ENCODE assay signal across 1 cellular context in the genomic region with DNA sequence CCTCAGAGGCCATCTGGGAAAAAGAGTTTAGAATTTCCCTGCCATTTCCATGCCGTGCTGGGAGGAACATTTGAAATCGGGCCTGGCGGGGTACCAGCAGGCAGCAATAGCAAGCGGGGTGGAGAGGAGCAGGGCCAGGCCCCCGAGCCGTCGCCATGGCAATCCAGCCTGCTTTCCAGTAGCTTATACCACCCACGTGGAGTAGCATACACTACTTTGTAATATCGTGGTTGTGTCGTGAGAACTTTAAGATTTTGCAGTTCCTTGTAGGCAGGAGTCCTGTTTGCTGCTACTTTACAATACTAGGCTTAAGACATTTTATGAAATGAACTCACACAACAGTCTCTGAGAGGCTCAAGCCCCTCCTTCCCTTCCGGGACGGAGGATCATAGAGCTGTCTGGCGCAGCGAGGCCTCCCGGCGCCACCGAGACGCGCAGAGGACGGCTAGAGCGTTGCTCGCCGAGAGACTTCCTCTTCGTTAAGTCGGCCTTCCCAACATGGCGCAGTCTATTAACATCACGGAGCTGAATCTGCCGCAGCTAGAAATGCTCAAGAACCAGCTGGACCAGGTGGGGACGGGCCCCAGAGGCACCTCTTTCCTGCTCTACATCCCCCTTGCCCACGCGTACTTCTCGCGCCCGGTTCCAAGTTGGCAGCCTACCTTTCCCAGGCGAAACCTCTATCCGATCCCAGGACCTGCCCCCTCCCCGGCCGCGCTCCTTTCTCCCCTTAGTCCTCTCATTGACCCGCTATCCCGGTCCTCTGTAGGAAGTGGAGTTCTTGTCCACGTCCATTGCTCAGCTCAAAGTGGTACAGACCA.
TF ChIP-seq lines count a peak whose summit lies in the region.

A gene (plus strand): TSS at position 473 of the 821 bp plus-strand sequence. CDS start 26 bp downstream, at position 499.

TF ChIP-seq in K562, 482 proteins besides CTCF, POLR2A, EP300 and RAD21 (continued from another document and continues in another):
- TF ChIP-seq, protein P1, sequence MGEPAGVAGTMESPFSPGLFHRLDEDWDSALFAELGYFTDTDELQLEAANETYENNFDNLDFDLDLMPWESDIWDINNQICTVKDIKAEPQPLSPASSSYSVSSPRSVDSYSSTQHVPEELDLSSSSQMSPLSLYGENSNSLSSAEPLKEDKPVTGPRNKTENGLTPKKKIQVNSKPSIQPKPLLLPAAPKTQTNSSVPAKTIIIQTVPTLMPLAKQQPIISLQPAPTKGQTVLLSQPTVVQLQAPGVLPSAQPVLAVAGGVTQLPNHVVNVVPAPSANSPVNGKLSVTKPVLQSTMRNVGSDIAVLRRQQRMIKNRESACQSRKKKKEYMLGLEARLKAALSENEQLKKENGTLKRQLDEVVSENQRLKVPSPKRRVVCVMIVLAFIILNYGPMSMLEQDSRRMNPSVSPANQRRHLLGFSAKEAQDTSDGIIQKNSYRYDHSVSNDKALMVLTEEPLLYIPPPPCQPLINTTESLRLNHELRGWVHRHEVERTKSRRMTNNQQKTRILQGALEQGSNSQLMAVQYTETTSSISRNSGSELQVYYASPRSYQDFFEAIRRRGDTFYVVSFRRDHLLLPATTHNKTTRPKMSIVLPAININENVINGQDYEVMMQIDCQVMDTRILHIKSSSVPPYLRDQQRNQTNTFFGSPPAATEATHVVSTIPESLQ (CRISPR knock-in tag; IDR thresholded peaks at IDR 0.05): peak; percentile 71; the same call in 1 of the 2 replicates
- TF ChIP-seq, protein P2, sequence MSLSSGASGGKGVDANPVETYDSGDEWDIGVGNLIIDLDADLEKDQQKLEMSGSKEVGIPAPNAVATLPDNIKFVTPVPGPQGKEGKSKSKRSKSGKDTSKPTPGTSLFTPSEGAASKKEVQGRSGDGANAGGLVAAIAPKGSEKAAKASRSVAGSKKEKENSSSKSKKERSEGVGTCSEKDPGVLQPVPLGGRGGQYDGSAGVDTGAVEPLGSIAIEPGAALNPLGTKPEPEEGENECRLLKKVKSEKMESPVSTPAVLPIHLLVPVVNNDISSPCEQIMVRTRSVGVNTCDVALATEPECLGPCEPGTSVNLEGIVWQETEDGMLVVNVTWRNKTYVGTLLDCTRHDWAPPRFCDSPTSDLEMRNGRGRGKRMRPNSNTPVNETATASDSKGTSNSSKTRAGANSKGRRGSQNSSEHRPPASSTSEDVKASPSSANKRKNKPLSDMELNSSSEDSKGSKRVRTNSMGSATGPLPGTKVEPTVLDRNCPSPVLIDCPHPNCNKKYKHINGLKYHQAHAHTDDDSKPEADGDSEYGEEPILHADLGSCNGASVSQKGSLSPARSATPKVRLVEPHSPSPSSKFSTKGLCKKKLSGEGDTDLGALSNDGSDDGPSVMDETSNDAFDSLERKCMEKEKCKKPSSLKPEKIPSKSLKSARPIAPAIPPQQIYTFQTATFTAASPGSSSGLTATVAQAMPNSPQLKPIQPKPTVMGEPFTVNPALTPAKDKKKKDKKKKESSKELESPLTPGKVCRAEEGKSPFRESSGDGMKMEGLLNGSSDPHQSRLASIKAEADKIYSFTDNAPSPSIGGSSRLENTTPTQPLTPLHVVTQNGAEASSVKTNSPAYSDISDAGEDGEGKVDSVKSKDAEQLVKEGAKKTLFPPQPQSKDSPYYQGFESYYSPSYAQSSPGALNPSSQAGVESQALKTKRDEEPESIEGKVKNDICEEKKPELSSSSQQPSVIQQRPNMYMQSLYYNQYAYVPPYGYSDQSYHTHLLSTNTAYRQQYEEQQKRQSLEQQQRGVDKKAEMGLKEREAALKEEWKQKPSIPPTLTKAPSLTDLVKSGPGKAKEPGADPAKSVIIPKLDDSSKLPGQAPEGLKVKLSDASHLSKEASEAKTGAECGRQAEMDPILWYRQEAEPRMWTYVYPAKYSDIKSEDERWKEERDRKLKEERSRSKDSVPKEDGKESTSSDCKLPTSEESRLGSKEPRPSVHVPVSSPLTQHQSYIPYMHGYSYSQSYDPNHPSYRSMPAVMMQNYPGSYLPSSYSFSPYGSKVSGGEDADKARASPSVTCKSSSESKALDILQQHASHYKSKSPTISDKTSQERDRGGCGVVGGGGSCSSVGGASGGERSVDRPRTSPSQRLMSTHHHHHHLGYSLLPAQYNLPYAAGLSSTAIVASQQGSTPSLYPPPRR (CRISPR knock-in tag; IDR thresholded peaks at IDR 0.05; ENCODE audit: borderline replicate concordance): no peak
- TF ChIP-seq TEAD1 (CRISPR knock-in tag; IDR thresholded peaks at IDR 0.05): 0 out of 4 replicates have a peak, but pooled peaks have one; percentile 28 to 43
- TF ChIP-seq FOXK2 (conservative IDR thresholded peaks at IDR 0.05 in 1 of 2, IDR thresholded peaks at IDR 0.05 in 1 of 2; ENCODE audit: low read depth in 2 of 2): peak; percentile 52 to 56; a peak in 2 of 4 replicates
- TF ChIP-seq SRSF7 (optimal IDR thresholded peaks at IDR 0.05; ENCODE audit: low read depth, low read length): no peak
- TF ChIP-seq, protein P3, sequence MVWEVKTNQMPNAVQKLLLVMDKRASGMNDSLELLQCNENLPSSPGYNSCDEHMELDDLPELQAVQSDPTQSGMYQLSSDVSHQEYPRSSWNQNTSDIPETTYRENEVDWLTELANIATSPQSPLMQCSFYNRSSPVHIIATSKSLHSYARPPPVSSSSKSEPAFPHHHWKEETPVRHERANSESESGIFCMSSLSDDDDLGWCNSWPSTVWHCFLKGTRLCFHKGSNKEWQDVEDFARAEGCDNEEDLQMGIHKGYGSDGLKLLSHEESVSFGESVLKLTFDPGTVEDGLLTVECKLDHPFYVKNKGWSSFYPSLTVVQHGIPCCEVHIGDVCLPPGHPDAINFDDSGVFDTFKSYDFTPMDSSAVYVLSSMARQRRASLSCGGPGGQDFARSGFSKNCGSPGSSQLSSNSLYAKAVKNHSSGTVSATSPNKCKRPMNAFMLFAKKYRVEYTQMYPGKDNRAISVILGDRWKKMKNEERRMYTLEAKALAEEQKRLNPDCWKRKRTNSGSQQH (CRISPR knock-in tag; IDR thresholded peaks at IDR 0.05): 0 out of 2 replicates have a peak, but pooled peaks have one; percentile 54
- TF ChIP-seq, protein P4, sequence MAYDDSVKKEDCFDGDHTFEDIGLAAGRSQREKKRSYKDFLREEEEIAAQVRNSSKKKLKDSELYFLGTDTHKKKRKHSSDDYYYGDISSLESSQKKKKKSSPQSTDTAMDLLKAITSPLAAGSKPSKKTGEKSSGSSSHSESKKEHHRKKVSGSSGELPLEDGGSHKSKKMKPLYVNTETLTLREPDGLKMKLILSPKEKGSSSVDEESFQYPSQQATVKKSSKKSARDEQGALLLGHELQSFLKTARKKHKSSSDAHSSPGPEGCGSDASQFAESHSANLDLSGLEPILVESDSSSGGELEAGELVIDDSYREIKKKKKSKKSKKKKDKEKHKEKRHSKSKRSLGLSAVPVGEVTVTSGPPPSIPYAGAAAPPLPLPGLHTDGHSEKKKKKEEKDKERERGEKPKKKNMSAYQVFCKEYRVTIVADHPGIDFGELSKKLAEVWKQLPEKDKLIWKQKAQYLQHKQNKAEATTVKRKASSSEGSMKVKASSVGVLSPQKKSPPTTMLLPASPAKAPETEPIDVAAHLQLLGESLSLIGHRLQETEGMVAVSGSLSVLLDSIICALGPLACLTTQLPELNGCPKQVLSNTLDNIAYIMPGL (CRISPR knock-in tag; IDR thresholded peaks at IDR 0.05): peak; percentile 75; the same call in 1 of the 2 replicates
- no peak for TF ChIP-seq ZNF274 (IDR thresholded peaks at IDR 0.05; ENCODE audit: borderline replicate concordance, low read depth, low read length)
- TF ChIP-seq, protein P5, sequence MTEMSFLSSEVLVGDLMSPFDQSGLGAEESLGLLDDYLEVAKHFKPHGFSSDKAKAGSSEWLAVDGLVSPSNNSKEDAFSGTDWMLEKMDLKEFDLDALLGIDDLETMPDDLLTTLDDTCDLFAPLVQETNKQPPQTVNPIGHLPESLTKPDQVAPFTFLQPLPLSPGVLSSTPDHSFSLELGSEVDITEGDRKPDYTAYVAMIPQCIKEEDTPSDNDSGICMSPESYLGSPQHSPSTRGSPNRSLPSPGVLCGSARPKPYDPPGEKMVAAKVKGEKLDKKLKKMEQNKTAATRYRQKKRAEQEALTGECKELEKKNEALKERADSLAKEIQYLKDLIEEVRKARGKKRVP (CRISPR knock-in tag; IDR thresholded peaks at IDR 0.05): no peak
- TF ChIP-seq, protein P6, sequence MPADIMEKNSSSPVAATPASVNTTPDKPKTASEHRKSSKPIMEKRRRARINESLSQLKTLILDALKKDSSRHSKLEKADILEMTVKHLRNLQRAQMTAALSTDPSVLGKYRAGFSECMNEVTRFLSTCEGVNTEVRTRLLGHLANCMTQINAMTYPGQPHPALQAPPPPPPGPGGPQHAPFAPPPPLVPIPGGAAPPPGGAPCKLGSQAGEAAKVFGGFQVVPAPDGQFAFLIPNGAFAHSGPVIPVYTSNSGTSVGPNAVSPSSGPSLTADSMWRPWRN (IDR thresholded peaks at IDR 0.05; ENCODE audit: low read depth): no peak
- TF ChIP-seq ESRRB (CRISPR knock-in tag; IDR thresholded peaks at IDR 0.05; ENCODE audit: borderline replicate concordance): no peak
- TF ChIP-seq NEUROD1 (IDR thresholded peaks at IDR 0.05; ENCODE audit: borderline replicate concordance, low read depth, low read length, partially characterized antibody): peak; percentile 36
- TF ChIP-seq, protein P7, sequence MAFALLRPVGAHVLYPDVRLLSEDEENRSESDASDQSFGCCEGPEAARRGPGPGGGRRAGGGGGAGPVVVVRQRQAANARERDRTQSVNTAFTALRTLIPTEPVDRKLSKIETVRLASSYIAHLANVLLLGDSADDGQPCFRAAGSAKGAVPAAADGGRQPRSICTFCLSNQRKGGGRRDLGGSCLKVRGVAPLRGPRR (CRISPR knock-in tag; IDR thresholded peaks at IDR 0.05): no peak
- TF ChIP-seq SIN3A (IDR thresholded peaks at IDR 0.05; ENCODE audit: borderline replicate concordance in 2 of 2, control insufficient read depth in 1 of 2, low read depth in 2 of 2, low read length in 2 of 2): peak; percentile 81 to 85; a peak in 3 of 4 replicates
- TF ChIP-seq, protein P8, sequence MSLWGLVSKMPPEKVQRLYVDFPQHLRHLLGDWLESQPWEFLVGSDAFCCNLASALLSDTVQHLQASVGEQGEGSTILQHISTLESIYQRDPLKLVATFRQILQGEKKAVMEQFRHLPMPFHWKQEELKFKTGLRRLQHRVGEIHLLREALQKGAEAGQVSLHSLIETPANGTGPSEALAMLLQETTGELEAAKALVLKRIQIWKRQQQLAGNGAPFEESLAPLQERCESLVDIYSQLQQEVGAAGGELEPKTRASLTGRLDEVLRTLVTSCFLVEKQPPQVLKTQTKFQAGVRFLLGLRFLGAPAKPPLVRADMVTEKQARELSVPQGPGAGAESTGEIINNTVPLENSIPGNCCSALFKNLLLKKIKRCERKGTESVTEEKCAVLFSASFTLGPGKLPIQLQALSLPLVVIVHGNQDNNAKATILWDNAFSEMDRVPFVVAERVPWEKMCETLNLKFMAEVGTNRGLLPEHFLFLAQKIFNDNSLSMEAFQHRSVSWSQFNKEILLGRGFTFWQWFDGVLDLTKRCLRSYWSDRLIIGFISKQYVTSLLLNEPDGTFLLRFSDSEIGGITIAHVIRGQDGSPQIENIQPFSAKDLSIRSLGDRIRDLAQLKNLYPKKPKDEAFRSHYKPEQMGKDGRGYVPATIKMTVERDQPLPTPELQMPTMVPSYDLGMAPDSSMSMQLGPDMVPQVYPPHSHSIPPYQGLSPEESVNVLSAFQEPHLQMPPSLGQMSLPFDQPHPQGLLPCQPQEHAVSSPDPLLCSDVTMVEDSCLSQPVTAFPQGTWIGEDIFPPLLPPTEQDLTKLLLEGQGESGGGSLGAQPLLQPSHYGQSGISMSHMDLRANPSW (CRISPR knock-in tag; IDR thresholded peaks at IDR 0.05): no peak
- TF ChIP-seq, protein P9, sequence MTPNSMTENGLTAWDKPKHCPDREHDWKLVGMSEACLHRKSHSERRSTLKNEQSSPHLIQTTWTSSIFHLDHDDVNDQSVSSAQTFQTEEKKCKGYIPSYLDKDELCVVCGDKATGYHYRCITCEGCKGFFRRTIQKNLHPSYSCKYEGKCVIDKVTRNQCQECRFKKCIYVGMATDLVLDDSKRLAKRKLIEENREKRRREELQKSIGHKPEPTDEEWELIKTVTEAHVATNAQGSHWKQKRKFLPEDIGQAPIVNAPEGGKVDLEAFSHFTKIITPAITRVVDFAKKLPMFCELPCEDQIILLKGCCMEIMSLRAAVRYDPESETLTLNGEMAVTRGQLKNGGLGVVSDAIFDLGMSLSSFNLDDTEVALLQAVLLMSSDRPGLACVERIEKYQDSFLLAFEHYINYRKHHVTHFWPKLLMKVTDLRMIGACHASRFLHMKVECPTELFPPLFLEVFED (CRISPR knock-in tag; conservative IDR thresholded peaks at IDR 0.05): 0 out of 2 replicates have a peak, but pooled peaks have one; percentile 69
- 0 out of 2 replicates have a peak, but pooled peaks have one; percentile 20 for TF ChIP-seq KLF1 (tag; IDR thresholded peaks at IDR 0.05)
- no peak for TF ChIP-seq MCM5 (IDR thresholded peaks at IDR 0.05; ENCODE audit: low read depth)
- peak; percentile 87 for TF ChIP-seq TRIM28 (IDR thresholded peaks at IDR 0.05)
- TF ChIP-seq, protein P10, sequence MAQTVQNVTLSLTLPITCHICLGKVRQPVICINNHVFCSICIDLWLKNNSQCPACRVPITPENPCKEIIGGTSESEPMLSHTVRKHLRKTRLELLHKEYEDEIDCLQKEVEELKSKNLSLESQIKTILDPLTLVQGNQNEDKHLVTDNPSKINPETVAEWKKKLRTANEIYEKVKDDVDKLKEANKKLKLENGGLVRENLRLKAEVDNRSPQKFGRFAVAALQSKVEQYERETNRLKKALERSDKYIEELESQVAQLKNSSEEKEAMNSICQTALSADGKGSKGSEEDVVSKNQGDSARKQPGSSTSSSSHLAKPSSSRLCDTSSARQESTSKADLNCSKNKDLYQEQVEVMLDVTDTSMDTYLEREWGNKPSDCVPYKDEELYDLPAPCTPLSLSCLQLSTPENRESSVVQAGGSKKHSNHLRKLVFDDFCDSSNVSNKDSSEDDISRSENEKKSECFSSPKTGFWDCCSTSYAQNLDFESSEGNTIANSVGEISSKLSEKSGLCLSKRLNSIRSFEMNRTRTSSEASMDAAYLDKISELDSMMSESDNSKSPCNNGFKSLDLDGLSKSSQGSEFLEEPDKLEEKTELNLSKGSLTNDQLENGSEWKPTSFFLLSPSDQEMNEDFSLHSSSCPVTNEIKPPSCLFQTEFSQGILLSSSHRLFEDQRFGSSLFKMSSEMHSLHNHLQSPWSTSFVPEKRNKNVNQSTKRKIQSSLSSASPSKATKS (CRISPR knock-in tag; IDR thresholded peaks at IDR 0.05): no peak
- TF ChIP-seq TAF1 (IDR thresholded peaks at IDR 0.05; ENCODE audit: control insufficient read depth, extremely low read depth, insufficient read depth, low read length, severe bottlenecking): peak; percentile 97
- TF ChIP-seq KLF13 (tag; IDR thresholded peaks at IDR 0.05; ENCODE audit: borderline replicate concordance, low read depth): no peak
- TF ChIP-seq SAFB (IDR thresholded peaks at IDR 0.05; ENCODE audit: borderline replicate concordance, low read depth, low read length): no peak
- peak; percentile 42; the same call in 1 of the 2 replicates for TF ChIP-seq TCF3 (CRISPR knock-in tag; IDR thresholded peaks at IDR 0.05)
- 0 out of 2 replicates have a peak, but pooled peaks have one; percentile 36 for TF ChIP-seq DPF2 (IDR thresholded peaks at IDR 0.05)
- TF ChIP-seq KAT7 (CRISPR knock-in tag; IDR thresholded peaks at IDR 0.05; ENCODE audit: borderline replicate concordance): peak; percentile 92; the same call in 1 of the 2 replicates
- TF ChIP-seq, protein P11, sequence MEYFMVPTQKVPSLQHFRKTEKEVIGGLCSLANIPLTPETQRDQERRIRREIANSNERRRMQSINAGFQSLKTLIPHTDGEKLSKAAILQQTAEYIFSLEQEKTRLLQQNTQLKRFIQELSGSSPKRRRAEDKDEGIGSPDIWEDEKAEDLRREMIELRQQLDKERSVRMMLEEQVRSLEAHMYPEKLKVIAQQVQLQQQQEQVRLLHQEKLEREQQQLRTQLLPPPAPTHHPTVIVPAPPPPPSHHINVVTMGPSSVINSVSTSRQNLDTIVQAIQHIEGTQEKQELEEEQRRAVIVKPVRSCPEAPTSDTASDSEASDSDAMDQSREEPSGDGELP (CRISPR knock-in tag; IDR thresholded peaks at IDR 0.05; ENCODE audit: borderline replicate concordance): peak; percentile 90
- peak; percentile 63; the same call in 1 of the 2 replicates for TF ChIP-seq CTBP1 (IDR thresholded peaks at IDR 0.05; ENCODE audit: borderline replicate concordance)
